In the genomic region with DNA sequence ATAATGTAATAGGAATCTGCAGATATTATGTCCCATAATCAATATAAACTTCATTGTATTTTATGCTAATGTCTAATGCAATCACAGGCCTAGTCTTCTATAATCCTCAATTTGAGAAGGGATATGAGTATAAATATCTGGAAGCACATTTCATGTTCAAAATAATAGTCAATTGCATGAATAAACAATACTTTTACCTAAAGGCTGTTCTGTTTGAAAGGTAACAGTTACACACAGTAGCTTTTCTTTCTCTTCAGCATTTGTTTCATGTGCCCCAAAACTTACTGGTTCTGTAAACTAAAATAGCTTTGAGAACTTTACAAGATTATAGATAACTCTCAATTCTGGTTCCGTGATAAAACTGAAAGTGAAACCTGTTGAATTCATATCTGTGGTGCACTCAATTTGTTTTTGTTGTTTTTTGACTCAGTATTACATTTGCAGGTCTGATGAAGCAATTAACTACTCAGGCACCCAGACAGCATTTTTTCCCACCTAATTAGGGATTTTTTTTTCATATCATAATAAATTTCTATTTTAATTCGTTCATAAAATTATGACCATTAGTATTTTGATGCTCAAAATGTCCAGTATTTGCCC, we compare ENCODE assay signal across 8 cellular contexts.
DNase-seq lines count a peak whose midpoint lies in the region; ATAC-seq and TF ChIP-seq lines count a peak whose summit lies in the region.

No MANE protein-coding gene starts in this region.

- H3K27ac Mint-ChIP-seq in CD14-positive monocyte: no peak overlapping the region
- peak overlapping the region; percentile 88 for H3K27ac Mint-ChIP-seq in central memory CD8-positive, alpha-beta T cell (ENCODE audit: low read depth)
- H3K27ac Mint-ChIP-seq in stimulated activated naive CD8-positive, alpha-beta T cell treated with anti-CD3 and anti-CD28 coated beads, Interleukin-15, amount 100 ng/mL, for 72 hours: peak overlapping the region; percentile 46 to 74
- no peak overlapping the region for H3K27ac Mint-ChIP-seq in endodermal cell

- H3K4me3 ChIP-seq in body of pancreas (no peak overlapping the region), endodermal cell (ENCODE audit: low read length) (no peak overlapping the region)

- H3K4me1 Mint-ChIP-seq in CD14-positive monocyte (peaks cover 5% of the 10 kb centered on the region), endodermal cell (peaks cover 3% of the 10 kb centered on the region)
- peaks cover 26% of the 10 kb centered on the region for H3K4me1 Mint-ChIP-seq in central memory CD8-positive, alpha-beta T cell
- H3K4me1 Mint-ChIP-seq in stimulated activated naive CD8-positive, alpha-beta T cell treated with anti-CD3 and anti-CD28 coated beads, Interleukin-15, amount 100 ng/mL, for 72 hours: peaks cover 11% of the 10 kb centered on the region

- DNase-seq in CD14-positive monocyte (ENCODE audit: low spot score): no peak
- peak; percentile 13 for DNase-seq in KBM-7
- no peak for DNase-seq in central memory CD8-positive, alpha-beta T cell (ENCODE audit: low spot score in 2 of 2)
- DNase-seq in stimulated activated naive CD8-positive, alpha-beta T cell treated with anti-CD3 and anti-CD28 coated beads, Interleukin-15, amount 100 ng/mL, for 72 hours: no peak
- no peak for DNase-seq in NCI-H146 treated with DMSO at 0.1 percent for 48 hours (lab: John Stamatoyannopoulos, UW; ENCODE audit: unreplicated experiment)
- no peak for DNase-seq in body of pancreas
- DNase-seq in endodermal cell: no peak

- TF ChIP-seq CTCF in CD14-positive monocyte (IDR thresholded peaks at IDR 0.05) (no peak), body of pancreas (IDR thresholded peaks at IDR 0.05) (no peak), endodermal cell (conservative IDR thresholded peaks at IDR 0.05) (no peak)

- H3K9me3 Mint-ChIP-seq in CD14-positive monocyte (peaks cover 0 to 4% (median 2%) of the 10 kb centered on the region in 7 donors), endodermal cell (peaks cover 6% of the 10 kb centered on the region)
- no peaks in the 10 kb centered on the region for H3K9me3 Mint-ChIP-seq in central memory CD8-positive, alpha-beta T cell
- H3K9me3 Mint-ChIP-seq in stimulated activated naive CD8-positive, alpha-beta T cell treated with anti-CD3 and anti-CD28 coated beads, Interleukin-15, amount 100 ng/mL, for 72 hours: no peaks in the 10 kb centered on the region

- TF ChIP-seq POLR2A in body of pancreas (IDR thresholded peaks at IDR 0.05): no peak

- 19 to 21% methylated on average over 2 of the region's 2 CpGs for WGBS in body of pancreas, 2 donors
- 80 to 83% methylated on average over 1 to 2 of the region's 2 CpGs for WGBS in endodermal cell (ENCODE audit: insufficient coverage in 1 of 2, insufficient read length in 1 of 2), 2 experiments

- peak overlapping the region in 1 of 4 donors; percentile 7 for H3K27ac ChIP-seq in body of pancreas
- H3K27ac ChIP-seq in endodermal cell (ENCODE audit: low read depth, low read length): no peak overlapping the region

- intact Hi-C loops in CD14-positive monocyte (cut with micrococcal nuclease): no loop called here
- intact Hi-C loops in body of pancreas (cut with DNase I): no loop called here

- H3K4me3 Mint-ChIP-seq in CD14-positive monocyte (peak overlapping the region; percentile 40 to 78), endodermal cell (no peak overlapping the region)
- H3K4me3 Mint-ChIP-seq in central memory CD8-positive, alpha-beta T cell: peak overlapping the region; percentile 73
- peak overlapping the region; percentile 61 to 66 for H3K4me3 Mint-ChIP-seq in stimulated activated naive CD8-positive, alpha-beta T cell treated with anti-CD3 and anti-CD28 coated beads, Interleukin-15, amount 100 ng/mL, for 72 hours

- ATAC-seq in GM21360 (IDR thresholded peaks at IDR 0.05; ENCODE audit: unreplicated experiment) (peak; percentile 84), body of pancreas (no peak)
- ATAC-seq in central memory CD8-positive, alpha-beta T cell (replicated peaks; ENCODE audit: extremely low read depth, poor library complexity, severe bottlenecking): peak; percentile 51
- ATAC-seq in stimulated activated naive CD8-positive, alpha-beta T cell treated with anti-CD3 and anti-CD28 coated beads, Interleukin-15, amount 100 ng/mL, for 72 hours: peak; percentile 74

- peaks cover 4% of the 10 kb centered on the region for H3K4me1 ChIP-seq in body of pancreas
- H3K4me1 ChIP-seq in endodermal cell (ENCODE audit: control insufficient read depth, insufficient read depth, low read length): no peaks in the 10 kb centered on the region

- H3K36me3 Mint-ChIP-seq in CD14-positive monocyte: no peaks in the 10 kb centered on the region
- no peaks in the 10 kb centered on the region for H3K36me3 Mint-ChIP-seq in central memory CD8-positive, alpha-beta T cell (ENCODE audit: insufficient read depth)
- peaks cover 4% of the 10 kb centered on the region for H3K36me3 Mint-ChIP-seq in endodermal cell (ENCODE audit: low read depth)

- in situ Hi-C loops in KBM-7 (cut with MboI; ENCODE audit: low pct_unique_long_range_greater_than_20kb, low sequenced_read_pairs): no loop called here

- H3K9ac ChIP-seq in endodermal cell (ENCODE audit: extremely low read depth, low read length, poor library complexity, severe bottlenecking): no peak overlapping the region

- H3K9me3 ChIP-seq in body of pancreas (no peaks in the 10 kb centered on the region), endodermal cell (ENCODE audit: control insufficient read depth, low read length) (peaks cover 5% of the 10 kb centered on the region)

- no peaks in the 10 kb centered on the region for H3K27me3 Mint-ChIP-seq in CD14-positive monocyte (ENCODE audit: low read depth in 3 of 3)
- no peaks in the 10 kb centered on the region for H3K27me3 Mint-ChIP-seq in central memory CD8-positive, alpha-beta T cell
- no peaks in the 10 kb centered on the region for H3K27me3 Mint-ChIP-seq in stimulated activated naive CD8-positive, alpha-beta T cell treated with anti-CD3 and anti-CD28 coated beads, Interleukin-15, amount 100 ng/mL, for 72 hours
- no peaks in the 10 kb centered on the region for H3K27me3 Mint-ChIP-seq in endodermal cell (ENCODE audit: insufficient read depth)

- no peaks in the 10 kb centered on the region for H3K36me3 ChIP-seq in body of pancreas (replicated peaks in 1 of 2; ENCODE audit: insufficient read depth in 1 of 2, low read depth in 2 of 2)
- H3K36me3 ChIP-seq in endodermal cell (ENCODE audit: control insufficient read depth, insufficient read depth, low read length): no peaks in the 10 kb centered on the region

- no peaks in the 10 kb centered on the region for H3K27me3 ChIP-seq in body of pancreas
- H3K27me3 ChIP-seq in endodermal cell (ENCODE audit: control insufficient read depth, insufficient read depth, low read length, poor library complexity, severe bottlenecking): no peaks in the 10 kb centered on the region

Comparison
In these comparisons a context has a peak if more than half of its experiments do, and no peak if none do; other contexts are left out.
1. H3K27ac Mint-ChIP-seq: peak in central memory CD8-positive, alpha-beta T cell (single experiment) and stimulated activated naive CD8-positive, alpha-beta T cell treated with anti-CD3 and anti-CD28 coated beads, Interleukin-15, amount 100 ng/mL, for 72 hours (2 of 2); none in CD14-positive monocyte (0 of 7) and endodermal cell (single experiment).